Comparison of ENCODE assay signal across 11 cellular contexts in the genomic region with DNA sequence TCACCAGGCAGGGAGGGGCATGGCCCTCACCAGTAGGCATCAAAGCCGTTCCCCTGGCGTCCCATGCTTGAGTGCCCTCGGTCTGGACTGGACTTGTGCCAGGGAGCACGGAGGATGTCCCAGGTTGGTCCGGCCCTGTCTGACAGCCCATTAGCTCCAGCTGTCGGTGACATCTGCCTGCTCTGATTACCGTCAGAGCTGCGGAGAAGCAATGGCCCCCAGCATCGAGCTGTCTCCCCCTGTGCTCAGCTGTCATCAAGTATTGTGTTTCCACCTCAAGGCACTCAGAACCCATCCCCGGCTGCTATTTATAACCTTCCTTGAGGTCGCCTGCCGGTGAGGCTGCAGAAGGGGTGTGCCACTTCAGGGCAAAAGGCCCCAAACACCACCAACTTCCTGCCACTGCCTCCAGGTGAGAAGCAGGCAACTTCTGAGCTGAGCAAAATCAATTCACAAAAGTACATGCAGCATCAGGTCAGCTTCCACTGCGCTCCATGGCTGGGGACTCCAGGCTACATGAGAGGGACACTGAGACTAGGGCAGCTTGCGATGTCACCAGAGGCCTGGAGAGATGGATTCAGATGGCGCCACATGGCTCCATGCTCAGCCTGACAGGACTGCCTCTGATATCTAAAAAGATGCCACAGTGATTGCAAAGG.
A peak's percentile ranks its signal among the peaks of the same experiment; 100 is the strongest.
DNase-seq lines count a peak whose midpoint lies in the region; ATAC-seq and TF ChIP-seq lines count a peak whose summit lies in the region.
"Had no signal": no experiment of that assay in that cellular context is flagged by ENCODE, and none has a peak within 500 bp of the region (broad histone marks: within the 10 kb centered on the region; RNA-seq: fewer than 3 reads in every experiment).

No MANE protein-coding gene starts in this region.

- ATAC-seq in Right ventricle myocardium inferior = peak; percentile 32
- ATAC-seq in stimulated activated naive CD8-positive, alpha-beta T cell treated with anti-CD3 and anti-CD28 coated beads, Interleukin-15, Interleukin-2, amounts not matched to agents 100 U/mL and 50 U/mL, for 24 hours = no peak
- ATAC-seq in activated CD4-positive, CD25-positive, alpha-beta regulatory T cell treated with anti-CD3 and anti-CD28 coated beads, Interleukin-2, amount 50 U/mL, for 24 hours = no peak
- ATAC-seq: foreskin keratinocyte had no signal

- peaks cover 22 to 49% (median 23%) of the 10 kb centered on the region in 3 donors for H3K4me1 Mint-ChIP-seq in IgD-negative memory B cell
- peaks cover 39% of the 10 kb centered on the region for H3K4me1 Mint-ChIP-seq in activated naive CD8-positive, alpha-beta T cell treated with anti-CD3 and anti-CD28 coated beads for 36 hours

- H3K4me1 ChIP-seq in right atrium auricular region = peaks cover 0 to 6% of the 10 kb centered on the region in 2 donors
- H3K4me1 ChIP-seq: foreskin keratinocyte had no signal

- H3K9me3 Mint-ChIP-seq in IgD-negative memory B cell = no peaks in the 10 kb centered on the region
- H3K9me3 Mint-ChIP-seq in activated naive CD8-positive, alpha-beta T cell treated with anti-CD3 and anti-CD28 coated beads for 36 hours = peaks cover 3% of the 10 kb centered on the region

- no peaks in the 10 kb centered on the region for H3K36me3 ChIP-seq in right atrium auricular region
- H3K36me3 ChIP-seq: sigmoid colon, transverse colon had no signal

- H3K27me3 Mint-ChIP-seq in IgD-negative memory B cell = peaks cover 8% of the 10 kb centered on the region
- no peaks in the 10 kb centered on the region for H3K27me3 Mint-ChIP-seq in activated naive CD8-positive, alpha-beta T cell treated with anti-CD3 and anti-CD28 coated beads for 36 hours

- no peaks in the 10 kb centered on the region for H3K27me3 ChIP-seq in right atrium auricular region
- H3K27me3 ChIP-seq: sigmoid colon had no signal

- peak overlapping the region; percentile 29 to 92 (median 64) for H3K4me3 Mint-ChIP-seq in IgD-negative memory B cell
- H3K4me3 Mint-ChIP-seq in activated naive CD8-positive, alpha-beta T cell treated with anti-CD3 and anti-CD28 coated beads for 36 hours = no peak overlapping the region

- intact Hi-C loops in Right ventricle myocardium inferior (cut with DNase I) = no loop called here

- DNase-seq in Right ventricle myocardium inferior (ENCODE audit: missing footprints) (no peak), right atrium auricular region (ENCODE audit: low spot score) (no peak), AG20443 (ENCODE audit: low spot score) (no peak), UCSD-AML1 (lab: John Stamatoyannopoulos, UW; ENCODE audit: unreplicated experiment) (no peak)
- peak; percentile 30 for DNase-seq in activated naive CD8-positive, alpha-beta T cell treated with anti-CD3 and anti-CD28 coated beads for 36 hours
- DNase-seq in stimulated activated naive CD8-positive, alpha-beta T cell treated with anti-CD3 and anti-CD28 coated beads, Interleukin-15, Interleukin-2, amounts not matched to agents 100 U/mL and 50 U/mL, for 24 hours = peak; percentile 32
- DNase-seq: foreskin keratinocyte, sigmoid colon, transverse colon had no signal

- no peak overlapping the region for H3K4me3 ChIP-seq in right atrium auricular region
- H3K4me3 ChIP-seq: sigmoid colon, transverse colon had no signal

- H3K27ac Mint-ChIP-seq in IgD-negative memory B cell = peak overlapping the region; percentile 16 to 92 (median 76)
- peak overlapping the region; percentile 39 for H3K27ac Mint-ChIP-seq in activated naive CD8-positive, alpha-beta T cell treated with anti-CD3 and anti-CD28 coated beads for 36 hours

- no peaks in the 10 kb centered on the region for H3K9me3 ChIP-seq in right atrium auricular region
- H3K9me3 ChIP-seq: sigmoid colon, transverse colon had no signal

- H3K36me3 Mint-ChIP-seq in IgD-negative memory B cell = peaks cover 3% of the 10 kb centered on the region
- no peaks in the 10 kb centered on the region for H3K36me3 Mint-ChIP-seq in activated naive CD8-positive, alpha-beta T cell treated with anti-CD3 and anti-CD28 coated beads for 36 hours

- TF ChIP-seq CTCF in right atrium auricular region (IDR thresholded peaks at IDR 0.05) = no peak

- no peak overlapping the region for H3K27ac ChIP-seq in right atrium auricular region
- H3K27ac ChIP-seq: foreskin keratinocyte, sigmoid colon, transverse colon had no signal

Comparison
In these comparisons a context has a peak if more than half of its experiments do, and no peak if none do; other contexts are left out.
1. DNase-seq: peak in activated naive CD8-positive, alpha-beta T cell treated with anti-CD3 and anti-CD28 coated beads for 36 hours (single experiment) and stimulated activated naive CD8-positive, alpha-beta T cell treated with anti-CD3 and anti-CD28 coated beads, Interleukin-15, Interleukin-2, amounts not matched to agents 100 U/mL and 50 U/mL, for 24 hours (single experiment); none in Right ventricle myocardium inferior (single experiment), right atrium auricular region (single experiment), AG20443 (single experiment) and UCSD-AML1 (single experiment).